ENCODE assay signal across 11 cellular contexts in the genomic region with DNA sequence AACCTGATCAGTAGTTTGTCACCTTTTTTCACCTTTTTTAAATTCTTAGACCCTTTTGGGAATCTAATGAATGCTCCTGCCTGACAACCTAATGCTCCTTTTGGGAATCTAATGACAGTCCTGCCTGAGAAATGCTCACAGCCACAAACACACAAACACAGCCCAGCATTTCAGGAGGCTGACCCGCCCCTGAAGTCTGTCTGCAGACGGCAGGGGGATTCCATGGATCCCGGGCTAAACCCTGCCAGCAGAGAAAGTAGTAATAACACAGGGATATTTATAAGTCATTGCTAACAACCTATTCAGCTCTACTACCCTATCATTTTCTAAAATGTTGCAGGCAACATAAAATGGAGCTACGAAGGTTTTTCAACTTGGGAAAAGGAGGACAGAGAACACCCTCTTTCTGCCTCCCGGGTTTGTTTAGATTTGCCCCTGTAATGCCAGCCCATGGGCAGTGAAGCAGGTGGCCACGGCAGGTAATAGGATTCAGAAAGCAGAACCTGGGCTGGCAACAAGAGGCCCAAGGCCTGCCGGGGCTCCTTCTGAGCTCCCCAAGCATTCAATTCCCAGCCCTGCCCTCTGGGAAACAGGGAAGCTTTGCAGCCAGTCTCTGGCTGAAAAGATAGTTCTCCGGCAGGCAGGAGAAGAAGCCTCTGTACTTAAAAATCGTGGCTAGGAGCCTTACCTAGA.
DNase-seq lines count a peak whose midpoint lies in the region; TF ChIP-seq lines count a peak whose summit lies in the region.
"Had no signal": no experiment of that assay in that cellular context is flagged by ENCODE, and none has a peak within 500 bp of the region (broad histone marks: within the 10 kb centered on the region; RNA-seq: fewer than 3 reads in every experiment).

No MANE protein-coding gene starts in this region.

- peak overlapping the region in 6 of 7 donors; percentile 19 to 91 (median 83) for H3K4me3 Mint-ChIP-seq in CD8-positive, alpha-beta memory T cell
- H3K4me3 Mint-ChIP-seq in immature natural killer cell, result peak overlapping the region in 4 of 5 donors; percentile 30 to 95 (median 90)

- H3K36me3 Mint-ChIP-seq in CD8-positive, alpha-beta memory T cell, result peaks cover 3 to 8% (median 4%) of the 10 kb centered on the region in 3 donors
- peaks cover 7 to 10% (median 9%) of the 10 kb centered on the region in 3 donors for H3K36me3 Mint-ChIP-seq in immature natural killer cell

- no peak for DNase-seq in CD8-positive, alpha-beta memory T cell
- DNase-seq in NCI-H2227 treated with DMSO at 0.1 percent for 48 hours (lab: John Stamatoyannopoulos, UW) (peak; percentile 65), immature natural killer cell (no peak), sigmoid colon (no peak), globus pallidus (ENCODE audit: low spot score) (no peak), mesenteric fat pad (ENCODE audit: low spot score) (no peak), prostate gland (ENCODE audit: low spot score) (no peak)
- no peak for DNase-seq in activated naive CD4-positive, alpha-beta T cell treated with anti-CD3 and anti-CD28 coated beads, Interleukin-2, amount 50 U/mL, for 16 hours
- DNase-seq: activated CD8-positive, alpha-beta memory T cell treated with anti-CD3 and anti-CD28 coated beads for 24 hours; NCI-H446; stimulated activated CD4-positive, alpha-beta T cell treated with anti-CD3 and anti-CD28 coated beads, Interleukin-2, amount 100 ng/mL, for 48 hours had no signal

- TF ChIP-seq EP300 in sigmoid colon (IDR thresholded peaks at IDR 0.05), result no peak

- CTCF ChIA-PET in CD8-positive, alpha-beta memory T cell (lab: Charles Lee), result interaction anchor here (1.4 kb wide), 1 partner anchor 33 kb away, joined by 3 read pairs; no protein-coding TSS in a partner anchor

- no peaks in the 10 kb centered on the region for H3K27me3 Mint-ChIP-seq in CD8-positive, alpha-beta memory T cell
- peaks cover 0 to 2% (median 0%) of the 10 kb centered on the region in 3 donors for H3K27me3 Mint-ChIP-seq in immature natural killer cell (ENCODE audit: low read depth in 3 of 3)

- no peaks in the 10 kb centered on the region for H3K9me3 ChIP-seq in CD8-positive, alpha-beta memory T cell (ENCODE audit: low read length)
- H3K9me3 ChIP-seq in sigmoid colon, result no peaks in the 10 kb centered on the region
- H3K9me3 ChIP-seq in prostate gland, result no peaks in the 10 kb centered on the region

- no peaks in the 10 kb centered on the region for H3K36me3 ChIP-seq in CD8-positive, alpha-beta memory T cell (ENCODE audit: insufficient read depth, low read length)
- H3K36me3 ChIP-seq in sigmoid colon (no peaks in the 10 kb centered on the region), prostate gland (no peaks in the 10 kb centered on the region)

- H3K9me3 Mint-ChIP-seq in CD8-positive, alpha-beta memory T cell, result no peaks in the 10 kb centered on the region
- H3K9me3 Mint-ChIP-seq in immature natural killer cell, result no peaks in the 10 kb centered on the region

- 77 to 82% methylated on average over 9 of the region's 9 CpGs for WGBS in sigmoid colon, 2 donors
- WGBS in prostate gland, result 71% methylated on average over 9 of the region's 9 CpGs

- POLR2A ChIA-PET in CD8-positive, alpha-beta memory T cell (lab: Charles Lee), result interaction anchor here (0.8 to 1.4 kb wide), 2 partner anchors 65 kb away, joined by 3 read pairs; a partner anchor contains a TSS

- no peaks in the 10 kb centered on the region for H3K27me3 ChIP-seq in CD8-positive, alpha-beta memory T cell (ENCODE audit: insufficient read depth, low read length, poor library complexity, severe bottlenecking)
- H3K27me3 ChIP-seq in sigmoid colon (no peaks in the 10 kb centered on the region), prostate gland (replicated peaks; ENCODE audit: insufficient read depth) (no peaks in the 10 kb centered on the region)

- peaks cover 48 to 50% (median 49%) of the 10 kb centered on the region in 3 donors for H3K4me1 Mint-ChIP-seq in CD8-positive, alpha-beta memory T cell
- peaks cover 46 to 51% of the 10 kb centered on the region in 2 donors for H3K4me1 Mint-ChIP-seq in immature natural killer cell

- H3K4me1 ChIP-seq in CD8-positive, alpha-beta memory T cell (ENCODE audit: insufficient read depth, low read length), result peaks cover 35% of the 10 kb centered on the region
- H3K4me1 ChIP-seq in sigmoid colon (peaks cover 0 to 88% (median 80%) of the 10 kb centered on the region in 4 donors), prostate gland (replicated peaks) (peaks cover 6% of the 10 kb centered on the region)

- peak overlapping the region; percentile 78 to 98 (median 95) for H3K27ac Mint-ChIP-seq in CD8-positive, alpha-beta memory T cell
- peak overlapping the region; percentile 90 to 98 (median 92) for H3K27ac Mint-ChIP-seq in immature natural killer cell

- TF ChIP-seq POLR2A in sigmoid colon (IDR thresholded peaks at IDR 0.05), result no peak
- TF ChIP-seq POLR2A in prostate gland (IDR thresholded peaks at IDR 0.05), result no peak

- intact Hi-C loops in sigmoid colon (cut with DNase I) (no loop called here), prostate gland (cut with DNase I) (no loop called here)

- peak overlapping the region; percentile 57 for H3K27ac ChIP-seq in CD8-positive, alpha-beta memory T cell (ENCODE audit: low read depth, low read length)
- H3K27ac ChIP-seq in sigmoid colon (peak overlapping the region; percentile 62 to 78 (median 72)), prostate gland (no peak overlapping the region)

- TF ChIP-seq CTCF in sigmoid colon (IDR thresholded peaks at IDR 0.05) (no peak), prostate gland (IDR thresholded peaks at IDR 0.05) (no peak)

- H3K4me3 ChIP-seq in CD8-positive, alpha-beta memory T cell (ENCODE audit: low read length), result no peak overlapping the region
- H3K4me3 ChIP-seq in sigmoid colon, result no peak overlapping the region
- no peak overlapping the region for H3K4me3 ChIP-seq in prostate gland

Comparison
In these comparisons a context has a peak if more than half of its experiments do, and no peak if none do; other contexts are left out.
1. H3K27ac ChIP-seq: peak in CD8-positive, alpha-beta memory T cell (single experiment) and sigmoid colon (4 of 4); none in prostate gland (0 of 2).